Comparison of ENCODE assay signal across 24 cellular contexts in genomic region chr1:178862416-178862815, GRCh38. TPM values are rescaled to one million over a fixed set of nuclear protein-coding genes. Genes with fewer than 3 reads are reported as not detected.
"Had no signal": no experiment of that assay in that cellular context is flagged by ENCODE, and none has a peak within 500 bp of the region (broad histone marks: within the 10 kb centered on the region; RNA-seq: fewer than 3 reads in every experiment).

No MANE protein-coding gene starts in this region.

- H3K27ac Mint-ChIP-seq: mesothelial cell of epicardium; naive thymus-derived CD8-positive, alpha-beta T cell; nephron progenitor cell; type B pancreatic cell had no signal

- H3K4me3 ChIP-seq: colonic mucosa, lung, mucosa of descending colon, prostate gland, right atrium auricular region, stomach, testis had no signal

- H3K27me3 ChIP-seq: colonic mucosa, esophagus squamous epithelium, right atrium auricular region, stomach, testis, tibial artery had no signal

- H3K27ac ChIP-seq: colonic mucosa, esophagus squamous epithelium, prostate gland, right atrium auricular region, stomach, testis had no signal

- H3K4me1 ChIP-seq: prostate gland, right atrium auricular region had no signal

- H3K4me1 Mint-ChIP-seq: nephron progenitor cell had no signal

- H3K27me3 Mint-ChIP-seq: type B pancreatic cell had no signal

- ATAC-seq: mucosa of descending colon; naive thymus-derived CD8-positive, alpha-beta T cell; sciatic nerve had no signal

- H3K4me3 Mint-ChIP-seq: central memory CD8-positive, alpha-beta T cell; mesothelial cell of epicardium; naive thymus-derived CD8-positive, alpha-beta T cell; nephron progenitor cell; type B pancreatic cell had no signal

- H3K36me3 ChIP-seq: colonic mucosa, prostate gland, right atrium auricular region had no signal

- H3K9me3 ChIP-seq: colonic mucosa, esophagus squamous epithelium, mucosa of descending colon, prostate gland, right atrium auricular region, stomach, testis, tibial artery had no signal

- H3K9me3 Mint-ChIP-seq: central memory CD8-positive, alpha-beta T cell; mesothelial cell of epicardium; naive thymus-derived CD8-positive, alpha-beta T cell; nephron progenitor cell; type B pancreatic cell had no signal

- DNase-seq: colonic mucosa; dermis blood vessel endothelial cell; effector memory CD4-positive, alpha-beta T cell; erythroblast; esophagus squamous epithelium; foreskin melanocyte; mesenchymal stem cell; mucosa of descending colon; naive thymus-derived CD8-positive, alpha-beta T cell; nephron progenitor cell; nucleus accumbens; stimulated activated naive CD4-positive, alpha-beta T cell treated with Interleukin-2 at 50 U/mL for 16 hours; stomach; substantia nigra; testis; tibial artery had no signal

RNA-seq across cellular contexts. Expression of gene ANGPTL1, which starts 8.5 kb away (rescaled TPM):
- total RNA-seq: dermis blood vessel endothelial cell; naive thymus-derived CD8-positive, alpha-beta T cell had no signal
- polyA plus RNA-seq: keratinocyte; naive thymus-derived CD8-positive, alpha-beta T cell had no signal
